In genomic region chr13:99199541-99200432, GRCh38 we compare ENCODE assay signal across 7 cellular contexts. TPM values are rescaled to one million over a fixed set of nuclear protein-coding genes. Genes with fewer than 3 reads are reported as not detected.
DNase-seq lines count a peak whose midpoint lies in the region; ATAC-seq, FAIRE-seq and TF ChIP-seq lines count a peak whose summit lies in the region.

No MANE protein-coding gene starts in this region.

- H3K4me3 Mint-ChIP-seq in T-helper 2 cell treated with Interferon-gamma antibody and Interleukin-4, amounts not matched to agents 5 μg/mL and 100 μg/mL, for 36 hours, result peak overlapping the region; percentile 95

- peak overlapping the region; percentile 94 for H3K27ac ChIP-seq in psoas muscle

- peaks cover 26% of the 10 kb centered on the region for H3K4me1 ChIP-seq in psoas muscle

- H3K27me3 Mint-ChIP-seq in T-helper 2 cell treated with Interferon-gamma antibody and Interleukin-4, amounts not matched to agents 5 μg/mL and 100 μg/mL, for 36 hours (ENCODE audit: low read depth), result no peaks in the 10 kb centered on the region

- H3K4me3 ChIP-seq in fibroblast of villous mesenchyme (ENCODE audit: low read depth, low read length) (peak overlapping the region; percentile 96), psoas muscle (peak overlapping the region; percentile 87)

- no peak for TF ChIP-seq POLR2A in GM12892 (IDR thresholded peaks at IDR 0.05; ENCODE audit: low read depth, low read length)

- 4 to 6% (median 5%) methylated on average over 33 to 37 of the region's 37 CpGs for WGBS in psoas muscle, 3 donors

- H3K9me3 Mint-ChIP-seq in T-helper 2 cell treated with Interferon-gamma antibody and Interleukin-4, amounts not matched to agents 5 μg/mL and 100 μg/mL, for 36 hours, result no peaks in the 10 kb centered on the region

- TF ChIP-seq CTCF in fibroblast of villous mesenchyme (IDR thresholded peaks at IDR 0.05; ENCODE audit: insufficient read depth, low read depth, low read length) (no peak), psoas muscle (IDR thresholded peaks at IDR 0.05) (no peak)

- intact Hi-C loops in psoas muscle (cut with DNase I), result loop anchor here (2.0 to 10.0 kb wide), 4 partner anchors 17 to 295 kb away; no protein-coding TSS in a partner anchor

- peaks cover 39% of the 10 kb centered on the region for H3K4me1 Mint-ChIP-seq in T-helper 2 cell treated with Interferon-gamma antibody and Interleukin-4, amounts not matched to agents 5 μg/mL and 100 μg/mL, for 36 hours (ENCODE audit: low read depth)

- H3K36me3 Mint-ChIP-seq in T-helper 2 cell treated with Interferon-gamma antibody and Interleukin-4, amounts not matched to agents 5 μg/mL and 100 μg/mL, for 36 hours (ENCODE audit: low read depth), result peaks cover 19% of the 10 kb centered on the region

- peak overlapping the region; percentile 92 for H3K27ac Mint-ChIP-seq in T-helper 2 cell treated with Interferon-gamma antibody and Interleukin-4, amounts not matched to agents 5 μg/mL and 100 μg/mL, for 36 hours

- no peaks in the 10 kb centered on the region for H3K27me3 ChIP-seq in psoas muscle (ENCODE audit: insufficient read depth in 3 of 3, low read length in 2 of 3)

- H3K9me3 ChIP-seq in psoas muscle, result no peaks in the 10 kb centered on the region

- no peak for FAIRE-seq in GM12892 (lab: Jason Lieb, UNC)

- no peak for DNase-seq in T-helper 2 cell treated with Interferon-gamma antibody and Interleukin-4, amounts not matched to agents 5 μg/mL and 100 μg/mL, for 36 hours (ENCODE audit: low spot score)
- DNase-seq in fibroblast of villous mesenchyme (ENCODE audit: low read depth), result peak; percentile 37
- DNase-seq in psoas muscle, result no peak
- DNase-seq in activated effector memory CD4-positive, alpha-beta T cell treated with Interleukin-2 at 50 U/mL for 16 hours, result no peak
- no peak for DNase-seq in GM12892 (ENCODE audit: insufficient read length)

- H3K36me3 ChIP-seq in psoas muscle (ENCODE audit: insufficient read depth in 1 of 2, low read depth in 1 of 2), result no peaks in the 10 kb centered on the region

- ATAC-seq in GM18867 (IDR thresholded peaks at IDR 0.05; ENCODE audit: unreplicated experiment), result peak; percentile 0
- peak; percentile 1 for ATAC-seq in HG02885 (IDR thresholded peaks at IDR 0.05; ENCODE audit: poor library complexity, unreplicated experiment)
- ATAC-seq in psoas muscle, result peak in 2 of 4 donors; percentile 9 to 34

RNA-seq across cellular contexts. Expression of gene UBAC2, which starts 0.9 kb away (rescaled TPM):
- total RNA-seq in fibroblast of villous mesenchyme, result 30.0 and 45.3 TPM in 2 replicates
- 10 to 100 TPM; 65.1 to 79.2 (median 71.0) TPM for total RNA-seq in psoas muscle
- 10 to 100 TPM; 54.1 to 97.1 (median 71.7) TPM for polyA plus RNA-seq in psoas muscle
- 12.5 TPM for polyA plus RNA-seq in GM12892 (2012; ENCODE audit: missing spikeins)

RNA-seq across cellular contexts. Expression of gene GPR18, which starts 58.4 kb away (rescaled TPM):
- total RNA-seq in fibroblast of villous mesenchyme, result not detected in 2 replicates
- total RNA-seq in psoas muscle, result under 1 TPM in 1 of 4 donors, not detected in 3; 0.27 TPM
- under 1 TPM in 1 of 3 donors, not detected in 2; 0.01 TPM for polyA plus RNA-seq in psoas muscle
- polyA plus RNA-seq in GM12892 (2012; ENCODE audit: missing spikeins), result 0.76 TPM
